In genomic region chr1:205545001-205545919, GRCh38 we compare ENCODE assay signal across 25 cellular contexts. TPM values are rescaled to one million over a fixed set of nuclear protein-coding genes. Genes with fewer than 3 reads are reported as not detected.
DNase-seq lines count a peak whose midpoint lies in the region; ATAC-seq, FAIRE-seq and TF ChIP-seq lines count a peak whose summit lies in the region.
"Had no signal": no experiment of that assay in that cellular context is flagged by ENCODE, and none has a peak within 500 bp of the region (broad histone marks: within the 10 kb centered on the region; RNA-seq: fewer than 3 reads in every experiment).

No MANE protein-coding gene starts in this region.

- H3K4me2 ChIP-seq in K562 (ENCODE audit: insufficient read depth, low read length) (peak overlapping the region; percentile 56), neuronal stem cell (ENCODE audit: insufficient read depth, low read length, poor library complexity, severe bottlenecking) (no peak overlapping the region)
- H3K4me2 ChIP-seq: KMS-11 had no signal

- ATAC-seq in heart right ventricle (no peak), K562 (peak; percentile 85), GM21423 (IDR thresholded peaks at IDR 0.05; ENCODE audit: unreplicated experiment) (no peak), GM21786 (IDR thresholded peaks at IDR 0.05; ENCODE audit: unreplicated experiment) (no peak)
- ATAC-seq: HCT116; SK-N-SH treated with all-trans-retinoic acid at 6 μM for 48 hours; stimulated activated naive CD8-positive, alpha-beta T cell treated with anti-CD3 and anti-CD28 coated beads, Interleukin-15, Interleukin-2, amounts not matched to agents 100 U/mL and 50 U/mL, for 24 hours; T-helper 17 cell had no signal

- H3K27ac ChIP-seq in right atrium auricular region (no peak overlapping the region), heart right ventricle (peak overlapping the region in 1 of 10 donors; percentile 80), K562 (ENCODE audit: extremely low read depth, low read depth, low read length) (no peak overlapping the region), neuronal stem cell (replicated peaks; ENCODE audit: low read length) (no peak overlapping the region), vagina (no peak overlapping the region)
- H3K27ac ChIP-seq: KMS-11 had no signal

- TF ChIP-seq EP300 in K562 (IDR thresholded peaks at IDR 0.05; ENCODE audit: low read length), result no peak

- no peak for TF ChIP-seq POLR2A in K562 (conservative IDR thresholded peaks at IDR 0.05)
- TF ChIP-seq POLR2A in vagina (IDR thresholded peaks at IDR 0.05), result no peak

- POLR2A ChIA-PET in K562 (lab: Yijun Ruan, JAX), result interaction anchor here (0.8 to 1.2 kb wide), 3 partner anchors 8 to 56 kb away, joined by 3 to 5 read pairs (median 3); no protein-coding TSS in a partner anchor

- H3K9ac ChIP-seq in K562 (ENCODE audit: insufficient read depth in 1 of 2, low read depth in 2 of 2, low read length in 2 of 2) (no peak overlapping the region), neuronal stem cell (ENCODE audit: low read depth, low read length, poor library complexity) (no peak overlapping the region)
- H3K9ac ChIP-seq: KMS-11 had no signal

- no peak overlapping the region for H2BK12ac ChIP-seq in neuronal stem cell (ENCODE audit: low read length)

- in situ Hi-C loops in K562 (cut with MboI), result no loop called here

- peak overlapping the region; percentile 45 for H2BK15ac ChIP-seq in neuronal stem cell (ENCODE audit: low read length)

- H4K91ac ChIP-seq in neuronal stem cell (ENCODE audit: low read depth, low read length, poor library complexity), result no peak overlapping the region

- H3K27me3 ChIP-seq in right atrium auricular region, result no peaks in the 10 kb centered on the region
- peaks cover 0 to 68% (median 18%) of the 10 kb centered on the region in 7 donors for H3K27me3 ChIP-seq in heart right ventricle
- peaks cover 23 to 56% of the 10 kb centered on the region in 2 experiments; a peak in 4 of 5 replicates for H3K27me3 ChIP-seq in K562 (ENCODE audit: control insufficient read depth in 2 of 2, insufficient read depth in 2 of 2, low read length in 2 of 2)
- no peaks in the 10 kb centered on the region for H3K27me3 ChIP-seq in neuronal stem cell (ENCODE audit: control insufficient read depth in 3 of 3, insufficient read depth in 3 of 3, low read depth in 1 of 3, low read length in 3 of 3)
- no peaks in the 10 kb centered on the region for H3K27me3 ChIP-seq in vagina

- H3K14ac ChIP-seq in neuronal stem cell (ENCODE audit: low read length), result no peak overlapping the region

- H3K9me3 ChIP-seq in right atrium auricular region (no peaks in the 10 kb centered on the region), heart right ventricle (no peaks in the 10 kb centered on the region), K562 (replicated peaks; ENCODE audit: control insufficient read depth, insufficient read depth, low read depth, low read length) (no peaks in the 10 kb centered on the region), neuronal stem cell (replicated peaks in 1 of 2; ENCODE audit: control insufficient read depth in 2 of 2, insufficient read depth in 1 of 2, low read depth in 1 of 2, low read length in 2 of 2) (peaks cover 0 to 3% of the 10 kb centered on the region in 2 donors), vagina (no peaks in the 10 kb centered on the region)

- H2AK5ac ChIP-seq in neuronal stem cell (ENCODE audit: low read depth, low read length), result peak overlapping the region; percentile 66

- peak overlapping the region; percentile 25 for H3K23ac ChIP-seq in neuronal stem cell (ENCODE audit: low read depth, low read length, poor library complexity)

- H3K36me3 ChIP-seq in right atrium auricular region, result no peaks in the 10 kb centered on the region
- no peaks in the 10 kb centered on the region for H3K36me3 ChIP-seq in heart right ventricle
- no peaks in the 10 kb centered on the region for H3K36me3 ChIP-seq in K562 (ENCODE audit: control insufficient read depth, insufficient read depth, low read length)
- H3K36me3 ChIP-seq in neuronal stem cell (replicated peaks in 1 of 2; ENCODE audit: control insufficient read depth in 2 of 2, insufficient read depth in 2 of 2, low read length in 2 of 2), result no peaks in the 10 kb centered on the region
- no peaks in the 10 kb centered on the region for H3K36me3 ChIP-seq in vagina

- no peak overlapping the region for H3K4me3 ChIP-seq in right atrium auricular region
- H3K4me3 ChIP-seq in heart right ventricle, result no peak overlapping the region
- no peak overlapping the region for H3K4me3 ChIP-seq in K562
- H3K4me3 ChIP-seq in neuronal stem cell (ENCODE audit: low read length in 2 of 2), result no peak overlapping the region
- no peak overlapping the region for H3K4me3 ChIP-seq in vagina

- no peak overlapping the region for H2BK120ac ChIP-seq in neuronal stem cell (ENCODE audit: low read depth, low read length)

- TF ChIP-seq CTCF in right atrium auricular region (IDR thresholded peaks at IDR 0.05), result no peak
- no peak for TF ChIP-seq CTCF in heart right ventricle (IDR thresholded peaks at IDR 0.05)
- TF ChIP-seq CTCF in K562 (IDR thresholded peaks at IDR 0.05 in 2 of 3, conservative IDR thresholded peaks at IDR 0.05 in 1 of 3; ENCODE audit: insufficient read depth in 2 of 3, low read depth in 1 of 3, low read length in 3 of 3), result no peak
- TF ChIP-seq CTCF in vagina (IDR thresholded peaks at IDR 0.05), result no peak

- no peaks in the 10 kb centered on the region for H3K79me2 ChIP-seq in K562 (ENCODE audit: control insufficient read depth, insufficient read depth, low read length)

- H3K9me1 ChIP-seq in K562 (ENCODE audit: control insufficient read depth, insufficient read depth, low read length), result no peaks in the 10 kb centered on the region

- no peak overlapping the region for H3K4ac ChIP-seq in neuronal stem cell (ENCODE audit: low read length)

- H3K4me1 ChIP-seq in right atrium auricular region (peaks cover 0 to 20% of the 10 kb centered on the region in 2 donors), heart right ventricle (peaks cover 6 to 35% (median 17%) of the 10 kb centered on the region in 9 donors), K562 (replicated peaks in 1 of 2; ENCODE audit: control insufficient read depth in 2 of 2, insufficient read depth in 2 of 2, low read length in 2 of 2) (peaks cover 0 to 5% of the 10 kb centered on the region in 2 experiments; a peak in 3 of 5 replicates), neuronal stem cell (ENCODE audit: control insufficient read depth in 2 of 2, insufficient read depth in 1 of 2, low read depth in 1 of 2, low read length in 2 of 2) (peaks cover 6 to 10% of the 10 kb centered on the region in 2 donors), vagina (peaks cover 17% of the 10 kb centered on the region)

- H3K18ac ChIP-seq in neuronal stem cell (ENCODE audit: low read length), result no peak overlapping the region

- no peak overlapping the region for H2BK5ac ChIP-seq in neuronal stem cell (ENCODE audit: low read length)

- no peaks in the 10 kb centered on the region for H4K20me1 ChIP-seq in K562 (replicated peaks; ENCODE audit: control insufficient read depth, insufficient read depth, low read length)

- no TSS peak for BruUV-seq in K562 (replicated peaks; lab: Mats Ljungman, UMichigan)

- CTCF ChIA-PET in K562 (lab: Yijun Ruan, JAX; ENCODE audit: low intra/inter-chr PET ratio), result no interaction called here

- peak; percentile 47 for DNase-seq in right atrium auricular region (ENCODE audit: low spot score)
- DNase-seq in heart right ventricle, result no peak
- peak in 1 of 4 experiments; percentile 69 for DNase-seq in K562 (ENCODE audit: extremely low read depth in 1 of 4, low spot score in 3 of 4)
- no peak for DNase-seq in neuronal stem cell (ENCODE audit: low spot score)
- peak; percentile 72 to 90 for DNase-seq in vagina (ENCODE audit: extremely low spot score in 2 of 2)
- DNase-seq in GM19239 (ENCODE audit: insufficient read length, low spot score), result no peak
- DNase-seq: activated CD4-positive, alpha-beta T cell treated with anti-CD3 and anti-CD28 coated beads, Interleukin-2, amount 10 ng/mL, durations not matched to agents 24 days and 14 days; amygdala; DMS153; effector memory CD4-positive, alpha-beta T cell; erythroblast; glutamatergic neuron; NCI-H1417 treated with DMSO at 0.1 percent for 48 hours; NCI-H446 treated with DMSO at 0.1 percent for 48 hours; stimulated activated CD4-positive, alpha-beta T cell treated with anti-CD3 and anti-CD28 coated beads, Interleukin-15, amount 100 ng/mL, for 24 hours; stimulated activated naive CD8-positive, alpha-beta T cell treated with anti-CD3 and anti-CD28 coated beads, Interleukin-15, Interleukin-2, amounts not matched to agents 100 U/mL and 50 U/mL, for 24 hours; T-helper 17 cell had no signal

- H4K8ac ChIP-seq in neuronal stem cell (ENCODE audit: low read depth, low read length), result no peak overlapping the region

- no peak for TF ChIP-seq RAD21 in K562 (CRISPR knock-in tag; conservative IDR thresholded peaks at IDR 0.05 in 1 of 2, IDR thresholded peaks at IDR 0.05 in 1 of 2)

- intact Hi-C loops in heart right ventricle (cut with DNase I) (no loop called here), K562 (cut with micrococcal nuclease) (no loop called here), vagina (cut with DNase I) (no loop called here)

- FAIRE-seq in K562 (lab: Jason Lieb, UNC) (no peak), GM19239 (lab: Jason Lieb, UNC) (no peak)
- FAIRE-seq: G401.6, HTR-8/SVneo, keratinocyte had no signal

- 80 to 83% methylated on average over 19 of the region's 19 CpGs for WGBS in heart right ventricle, 2 donors
- WGBS in K562 (ENCODE audit: insufficient coverage, low coverage, missing lambda C conversion rate), result 22% methylated on average over 19 of the region's 19 CpGs
- WGBS in neuronal stem cell (ENCODE audit: extremely low coverage in 2 of 2, insufficient read length in 2 of 2, insufficient replicate concordance in 1 of 2), 2 donors, result no CpG with 5 or more reads among the region's 19 CpGs

- H2AFZ ChIP-seq in K562 (ENCODE audit: low read depth, low read length) (peak overlapping the region; percentile 84), neuronal stem cell (ENCODE audit: low read length) (no peak overlapping the region)

- H3K79me1 ChIP-seq in neuronal stem cell (ENCODE audit: low read depth, low read length), result no peaks in the 10 kb centered on the region

RNA-seq across cellular contexts. Expression of gene CDK18, which starts 40.8 kb away (rescaled TPM):
- total RNA-seq in right atrium auricular region (100 to 1,000 TPM in 1 of 2 donors, 10 to 100 TPM in 1; 85.6 to 116 TPM), heart right ventricle (100 to 1,000 TPM; 122 to 199 (median 164) TPM), K562 (2014; rRNA removed) (0.05 TPM in 1 of 2 replicates, not detected in the other), K562 (2014; rRNA removed; fragmentation: Illumina TruSeq; extraction: Trizol) (0.07 TPM in 1 of 2 replicates, not detected in the other), K562 (2015; rRNA removed; fragmentation: Illumina TruSeq; extraction: Trizol) (0.23 and 0.69 TPM in 2 replicates), K562 (2021) (0.34 and 0.44 TPM in 2 replicates), vagina (27.0 TPM)
- polyA plus RNA-seq in heart right ventricle (100 to 1,000 TPM in 1 of 2 donors, 10 to 100 TPM in 1; 41.4 to 156 TPM), K562 (2011; rRNA removed) (0.17 and 0.20 TPM in 2 replicates), K562 (2014; fragmentation: Illumina TruSeq; extraction: Trizol) (0.51 and 0.61 TPM in 2 replicates), K562 (2014; fragmentation: Nextera tagmentation; extraction: Ambion mirVana) (not detected), K562 (2014; rRNA removed) (0.08 and 0.19 TPM in 2 replicates)
- total RNA-seq in K562 (2011; cell fraction: chromatin; rRNA removed; ENCODE audit: low replicate concordance), result 0.63 and 3.1 TPM in 2 replicates
- total RNA-seq in K562 (2011; cell fraction: nucleolus; rRNA removed), result 0.92 and 1.2 TPM in 2 replicates
- total RNA-seq in K562 (2011; cell fraction: nucleoplasm; rRNA removed), result 1.0 and 1.7 TPM in 2 replicates
- polyA plus RNA-seq in K562 (2011; cell fraction: cytosol; rRNA removed), result 0.06 and 0.25 TPM in 2 replicates
- 0.51 and 1.9 TPM in 2 replicates for polyA plus RNA-seq in K562 (2011; cell fraction: nucleus; rRNA removed)
- 0.46 and 1.4 TPM in 2 replicates for polyA plus RNA-seq in K562 (2012)
- polyA minus RNA-seq in K562 (2011; rRNA and poly(A)+ RNA removed), result 0.18 and 0.28 TPM in 2 replicates
- not detected in 2 replicates for polyA minus RNA-seq in K562 (2011; cell fraction: cytosol; rRNA and poly(A)+ RNA removed)
- 0.56 and 1.6 TPM in 2 replicates for polyA minus RNA-seq in K562 (2011; cell fraction: nucleus; rRNA and poly(A)+ RNA removed)
- polyA plus RNA-seq in neuronal stem cell (2013, experiment 1 of 2), result 25.8 TPM
- polyA plus RNA-seq in neuronal stem cell (2013, experiment 2 of 2), result 25.5 TPM

Comparison
In these comparisons a context has a peak if more than half of its experiments do, and no peak if none do; other contexts are left out.
1. DNase-seq: peak in right atrium auricular region (single experiment) and vagina (2 of 2); none in heart right ventricle (0 of 2), neuronal stem cell (single experiment) and GM19239 (single experiment).